In the genomic region with DNA sequence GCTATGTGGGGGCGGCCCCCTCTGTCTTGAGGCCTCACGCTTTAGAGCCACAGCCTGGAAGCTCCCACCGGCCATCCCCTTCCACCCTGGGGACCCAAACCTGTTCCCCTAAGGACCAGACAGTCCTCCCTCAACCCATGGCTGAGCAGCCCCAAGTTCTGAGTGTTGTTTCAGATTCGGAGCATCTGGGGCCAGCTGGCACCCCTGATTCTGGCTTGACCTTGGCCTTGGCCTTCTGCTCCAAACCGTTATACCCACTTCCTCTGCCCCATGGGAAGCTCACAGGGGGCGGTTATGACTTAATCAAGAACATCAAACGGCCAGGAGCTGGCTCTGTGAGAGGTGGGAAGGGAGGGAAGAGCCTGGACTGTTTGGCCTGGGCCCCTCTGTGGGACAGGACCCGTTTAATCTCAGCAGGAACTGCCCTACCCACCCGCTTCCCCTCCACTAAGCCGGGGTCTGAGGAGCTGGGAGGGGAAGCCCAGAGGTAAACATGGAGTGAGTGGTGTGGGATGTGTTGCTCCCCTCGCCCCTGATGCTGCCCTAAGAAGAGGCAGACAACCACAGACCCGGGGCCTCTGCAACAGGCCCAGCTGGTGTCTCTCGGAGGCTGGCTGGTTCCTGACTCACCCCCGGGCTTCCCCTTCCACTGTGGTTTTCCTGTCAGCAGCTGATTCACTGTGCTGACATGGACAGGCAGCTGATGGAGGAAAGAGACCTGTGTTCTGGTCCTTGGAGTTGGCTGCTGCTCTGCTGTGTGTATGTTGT, we compare ENCODE assay signal across 8 cellular contexts. TPM values are rescaled to one million over a fixed set of nuclear protein-coding genes. Genes with fewer than 3 reads are reported as not detected.
DNase-seq lines count a peak whose midpoint lies in the region; FAIRE-seq and TF ChIP-seq lines count a peak whose summit lies in the region.

No MANE protein-coding gene starts in this region.

- peak in 11 of 14 donors; percentile 15 to 88 (median 41) for DNase-seq in C1 segment of cervical spinal cord (lab: John Stamatoyannopoulos, UW)
- peak; percentile 76 for DNase-seq in GM20000 (ENCODE audit: low spot score)
- DNase-seq in HPDE6-E6E7 (ENCODE audit: extremely low spot score), result peak; percentile 96
- DNase-seq in activated CD4-positive, CD25-positive, alpha-beta regulatory T cell treated with anti-CD3 and anti-CD28 coated beads, Interleukin-2, amount 50 U/mL, for 16 hours (ENCODE audit: low read depth, low spot score), result peak; percentile 69
- peak; percentile 92 for DNase-seq in bronchial epithelial cell (ENCODE audit: low read depth)
- DNase-seq in lung microvascular endothelial cell (ENCODE audit: low read depth in 2 of 2), result peak; percentile 86 to 98
- peak; percentile 72 to 77 for DNase-seq in stimulated activated CD8-positive, alpha-beta memory T cell treated with anti-CD3 and anti-CD28 coated beads, Interleukin-2, amount 100 ng/mL, for 1 hour (ENCODE audit: low read depth in 2 of 2)
- no peak for DNase-seq in HuH-7.5 (ENCODE audit: low spot score)

- peak; percentile 96 for FAIRE-seq in bronchial epithelial cell (lab: Jason Lieb, UNC)

- TF ChIP-seq CTCF in GM20000 (IDR thresholded peaks at IDR 0.05; ENCODE audit: extremely low read depth, missing control alignments), result no peak
- no peak for TF ChIP-seq CTCF in bronchial epithelial cell (IDR thresholded peaks at IDR 0.05; ENCODE audit: insufficient read depth, low read length, severe bottlenecking)

- no peaks in the 10 kb centered on the region for H3K27me3 ChIP-seq in bronchial epithelial cell (ENCODE audit: control insufficient read depth, insufficient read depth, low read length)

- peaks cover 8% of the 10 kb centered on the region for H3K36me3 ChIP-seq in bronchial epithelial cell (ENCODE audit: control insufficient read depth, insufficient read depth, low read length)

- H3K4me3 ChIP-seq in bronchial epithelial cell (ENCODE audit: low read depth, low read length), result no peak overlapping the region

RNA-seq across cellular contexts. Expression of gene CD82, which starts 3.4 kb away (rescaled TPM):
- 48.7 and 84.9 TPM in 2 replicates for total RNA-seq in bronchial epithelial cell
- total RNA-seq in lung microvascular endothelial cell, result 4.8 and 18.5 TPM in 2 replicates
